1 cellular context compared by ENCODE assay signal in the genomic region with DNA sequence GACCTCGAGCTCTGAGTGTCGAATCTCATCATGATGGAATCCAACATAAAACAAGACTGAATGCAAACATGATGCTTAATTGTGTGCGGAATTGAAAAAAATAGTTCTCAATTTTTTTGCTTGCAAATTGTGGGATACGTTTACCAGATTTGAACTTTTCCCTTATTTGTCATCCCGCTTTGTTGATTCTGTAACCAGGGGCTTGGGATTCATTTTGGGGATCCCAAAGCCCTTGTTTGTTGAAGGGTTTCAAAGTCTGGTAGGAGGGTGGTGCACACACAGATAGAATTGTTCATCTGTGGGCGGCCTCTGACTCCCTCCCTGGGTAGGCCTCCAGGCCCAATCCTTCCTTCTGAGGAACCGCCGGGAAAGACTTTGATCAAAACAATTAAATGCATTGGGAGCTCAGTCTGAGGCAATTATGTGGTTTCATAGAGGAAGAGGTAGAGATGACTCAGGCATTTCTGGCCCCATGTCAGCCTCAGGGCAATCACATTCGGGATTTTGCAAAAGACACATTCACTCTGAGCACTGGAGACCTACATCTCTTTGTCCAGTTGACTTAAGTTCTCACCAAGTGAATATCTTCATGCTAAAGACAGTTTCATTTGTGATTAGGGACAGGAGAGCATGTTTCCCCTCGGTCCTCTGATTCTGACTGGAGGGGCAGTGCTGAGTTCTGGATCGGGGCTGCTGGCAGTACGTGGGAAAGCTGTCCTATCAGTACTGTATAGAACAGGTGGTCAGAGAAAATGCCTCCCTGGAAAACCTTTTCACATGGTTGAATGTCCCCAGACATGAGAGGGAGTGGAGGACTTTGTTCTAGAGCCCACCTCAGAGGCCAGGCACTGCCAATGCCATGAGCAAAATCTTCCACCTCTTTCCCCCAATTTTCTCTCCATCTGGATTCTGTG.
TF ChIP-seq lines count a peak whose summit lies in the region.

No MANE protein-coding gene starts in this region.

TF ChIP-seq in HEK293, 187 proteins besides CTCF, POLR2A, EP300 and RAD21 (continued from another document and continues in another):
- TF ChIP-seq ZNF26 (tag by site-specific recombination; IDR thresholded peaks at IDR 0.05): no peak
- TF ChIP-seq, protein P1, sequence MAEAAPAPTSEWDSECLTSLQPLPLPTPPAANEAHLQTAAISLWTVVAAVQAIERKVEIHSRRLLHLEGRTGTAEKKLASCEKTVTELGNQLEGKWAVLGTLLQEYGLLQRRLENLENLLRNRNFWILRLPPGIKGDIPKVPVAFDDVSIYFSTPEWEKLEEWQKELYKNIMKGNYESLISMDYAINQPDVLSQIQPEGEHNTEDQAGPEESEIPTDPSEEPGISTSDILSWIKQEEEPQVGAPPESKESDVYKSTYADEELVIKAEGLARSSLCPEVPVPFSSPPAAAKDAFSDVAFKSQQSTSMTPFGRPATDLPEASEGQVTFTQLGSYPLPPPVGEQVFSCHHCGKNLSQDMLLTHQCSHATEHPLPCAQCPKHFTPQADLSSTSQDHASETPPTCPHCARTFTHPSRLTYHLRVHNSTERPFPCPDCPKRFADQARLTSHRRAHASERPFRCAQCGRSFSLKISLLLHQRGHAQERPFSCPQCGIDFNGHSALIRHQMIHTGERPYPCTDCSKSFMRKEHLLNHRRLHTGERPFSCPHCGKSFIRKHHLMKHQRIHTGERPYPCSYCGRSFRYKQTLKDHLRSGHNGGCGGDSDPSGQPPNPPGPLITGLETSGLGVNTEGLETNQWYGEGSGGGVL (tag by site-specific recombination; IDR thresholded peaks at IDR 0.05): peak; percentile 60
- no peak for TF ChIP-seq GLI4 (tag by site-specific recombination; IDR thresholded peaks at IDR 0.05)
- TF ChIP-seq ZNF157 (tag by site-specific recombination; IDR thresholded peaks at IDR 0.05): no peak
- no peak; the same call in 1 of the 2 replicates for TF ChIP-seq ZNF621 (tag by site-specific recombination; IDR thresholded peaks at IDR 0.05)
- no peak for TF ChIP-seq ZNF37A (tag by site-specific recombination; IDR thresholded peaks at IDR 0.05)
- peak; percentile 40; the same call in 1 of the 2 replicates for TF ChIP-seq GLIS2 (tag by site-specific recombination; IDR thresholded peaks at IDR 0.05)
- TF ChIP-seq ZEB2 (tag by site-specific recombination; IDR thresholded peaks at IDR 0.05): 0 out of 2 replicates have a peak, but pooled peaks have one; percentile 49
- TF ChIP-seq ZNF433 (tag by site-specific recombination; IDR thresholded peaks at IDR 0.05; ENCODE audit: low read depth): no peak
- TF ChIP-seq WT1 (tag by site-specific recombination; IDR thresholded peaks at IDR 0.05): peak; percentile 50; the same call in 1 of the 2 replicates
- TF ChIP-seq ZSCAN23 (tag by site-specific recombination; IDR thresholded peaks at IDR 0.05): no peak
- no peak for TF ChIP-seq ZNF518A (tag by site-specific recombination; conservative IDR thresholded peaks at IDR 0.05; ENCODE audit: low read depth)
- TF ChIP-seq ZNF514 (tag by site-specific recombination; IDR thresholded peaks at IDR 0.05): no peak
- peak; percentile 47 for TF ChIP-seq ZIC2 (tag by site-specific recombination; IDR thresholded peaks at IDR 0.05)
- peak; percentile 29; the same call in 1 of the 2 replicates for TF ChIP-seq HIC1 (tag by site-specific recombination; IDR thresholded peaks at IDR 0.05)
- TF ChIP-seq MYNN (tag by site-specific recombination; IDR thresholded peaks at IDR 0.05; ENCODE audit: borderline replicate concordance): no peak
- no peak for TF ChIP-seq KLF7 (tag by site-specific recombination; IDR thresholded peaks at IDR 0.05; ENCODE audit: borderline replicate concordance)
- TF ChIP-seq ZNF19 (tag by site-specific recombination; IDR thresholded peaks at IDR 0.05; ENCODE audit: low read depth): no peak
- no peak for TF ChIP-seq ZNF558 (tag by site-specific recombination; IDR thresholded peaks at IDR 0.05)
- TF ChIP-seq ZFP69B (tag by site-specific recombination; IDR thresholded peaks at IDR 0.05): no peak; the same call in 1 of the 2 replicates
- TF ChIP-seq ZSCAN30 (tag by site-specific recombination; IDR thresholded peaks at IDR 0.05): no peak
- no peak for TF ChIP-seq ZNF221 (tag by site-specific recombination; IDR thresholded peaks at IDR 0.05; ENCODE audit: borderline replicate concordance)
- no peak for TF ChIP-seq ZNF624 (tag by site-specific recombination; IDR thresholded peaks at IDR 0.05)
- TF ChIP-seq, protein P2, sequence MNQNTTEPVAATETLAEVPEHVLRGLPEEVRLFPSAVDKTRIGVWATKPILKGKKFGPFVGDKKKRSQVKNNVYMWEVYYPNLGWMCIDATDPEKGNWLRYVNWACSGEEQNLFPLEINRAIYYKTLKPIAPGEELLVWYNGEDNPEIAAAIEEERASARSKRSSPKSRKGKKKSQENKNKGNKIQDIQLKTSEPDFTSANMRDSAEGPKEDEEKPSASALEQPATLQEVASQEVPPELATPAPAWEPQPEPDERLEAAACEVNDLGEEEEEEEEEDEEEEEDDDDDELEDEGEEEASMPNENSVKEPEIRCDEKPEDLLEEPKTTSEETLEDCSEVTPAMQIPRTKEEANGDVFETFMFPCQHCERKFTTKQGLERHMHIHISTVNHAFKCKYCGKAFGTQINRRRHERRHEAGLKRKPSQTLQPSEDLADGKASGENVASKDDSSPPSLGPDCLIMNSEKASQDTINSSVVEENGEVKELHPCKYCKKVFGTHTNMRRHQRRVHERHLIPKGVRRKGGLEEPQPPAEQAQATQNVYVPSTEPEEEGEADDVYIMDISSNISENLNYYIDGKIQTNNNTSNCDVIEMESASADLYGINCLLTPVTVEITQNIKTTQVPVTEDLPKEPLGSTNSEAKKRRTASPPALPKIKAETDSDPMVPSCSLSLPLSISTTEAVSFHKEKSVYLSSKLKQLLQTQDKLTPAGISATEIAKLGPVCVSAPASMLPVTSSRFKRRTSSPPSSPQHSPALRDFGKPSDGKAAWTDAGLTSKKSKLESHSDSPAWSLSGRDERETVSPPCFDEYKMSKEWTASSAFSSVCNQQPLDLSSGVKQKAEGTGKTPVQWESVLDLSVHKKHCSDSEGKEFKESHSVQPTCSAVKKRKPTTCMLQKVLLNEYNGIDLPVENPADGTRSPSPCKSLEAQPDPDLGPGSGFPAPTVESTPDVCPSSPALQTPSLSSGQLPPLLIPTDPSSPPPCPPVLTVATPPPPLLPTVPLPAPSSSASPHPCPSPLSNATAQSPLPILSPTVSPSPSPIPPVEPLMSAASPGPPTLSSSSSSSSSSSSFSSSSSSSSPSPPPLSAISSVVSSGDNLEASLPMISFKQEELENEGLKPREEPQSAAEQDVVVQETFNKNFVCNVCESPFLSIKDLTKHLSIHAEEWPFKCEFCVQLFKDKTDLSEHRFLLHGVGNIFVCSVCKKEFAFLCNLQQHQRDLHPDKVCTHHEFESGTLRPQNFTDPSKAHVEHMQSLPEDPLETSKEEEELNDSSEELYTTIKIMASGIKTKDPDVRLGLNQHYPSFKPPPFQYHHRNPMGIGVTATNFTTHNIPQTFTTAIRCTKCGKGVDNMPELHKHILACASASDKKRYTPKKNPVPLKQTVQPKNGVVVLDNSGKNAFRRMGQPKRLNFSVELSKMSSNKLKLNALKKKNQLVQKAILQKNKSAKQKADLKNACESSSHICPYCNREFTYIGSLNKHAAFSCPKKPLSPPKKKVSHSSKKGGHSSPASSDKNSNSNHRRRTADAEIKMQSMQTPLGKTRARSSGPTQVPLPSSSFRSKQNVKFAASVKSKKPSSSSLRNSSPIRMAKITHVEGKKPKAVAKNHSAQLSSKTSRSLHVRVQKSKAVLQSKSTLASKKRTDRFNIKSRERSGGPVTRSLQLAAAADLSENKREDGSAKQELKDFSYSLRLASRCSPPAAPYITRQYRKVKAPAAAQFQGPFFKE (tag by site-specific recombination; IDR thresholded peaks at IDR 0.05; ENCODE audit: borderline replicate concordance): no peak
- no peak for TF ChIP-seq BCL6B (tag by site-specific recombination; IDR thresholded peaks at IDR 0.05)
- TF ChIP-seq KLF8 (tag by site-specific recombination; IDR thresholded peaks at IDR 0.05): 0 out of 2 replicates have a peak, but pooled peaks have one; percentile 52
- TF ChIP-seq, protein P3, sequence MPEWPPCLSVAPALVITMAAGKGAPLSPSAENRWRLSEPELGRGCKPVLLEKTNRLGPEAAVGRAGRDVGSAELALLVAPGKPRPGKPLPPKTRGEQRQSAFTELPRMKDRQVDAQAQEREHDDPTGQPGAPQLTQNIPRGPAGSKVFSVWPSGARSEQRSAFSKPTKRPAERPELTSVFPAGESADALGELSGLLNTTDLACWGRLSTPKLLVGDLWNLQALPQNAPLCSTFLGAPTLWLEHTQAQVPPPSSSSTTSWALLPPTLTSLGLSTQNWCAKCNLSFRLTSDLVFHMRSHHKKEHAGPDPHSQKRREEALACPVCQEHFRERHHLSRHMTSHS (tag by site-specific recombination; IDR thresholded peaks at IDR 0.05): no peak
- no peak for TF ChIP-seq BCL11A (tag by site-specific recombination; IDR thresholded peaks at IDR 0.05; ENCODE audit: low read depth)
- TF ChIP-seq ZNF707 (tag by site-specific recombination; IDR thresholded peaks at IDR 0.05): no peak
- no peak for TF ChIP-seq ZNF549 (tag by site-specific recombination; IDR thresholded peaks at IDR 0.05)
- TF ChIP-seq ZNF560 (tag by site-specific recombination; IDR thresholded peaks at IDR 0.05; ENCODE audit: borderline replicate concordance): no peak
- TF ChIP-seq ZBTB20 (tag by site-specific recombination; IDR thresholded peaks at IDR 0.05): peak; percentile 34; the same call in 1 of the 2 replicates
